Comparison of ENCODE assay signal across 9 cellular contexts in the genomic region with DNA sequence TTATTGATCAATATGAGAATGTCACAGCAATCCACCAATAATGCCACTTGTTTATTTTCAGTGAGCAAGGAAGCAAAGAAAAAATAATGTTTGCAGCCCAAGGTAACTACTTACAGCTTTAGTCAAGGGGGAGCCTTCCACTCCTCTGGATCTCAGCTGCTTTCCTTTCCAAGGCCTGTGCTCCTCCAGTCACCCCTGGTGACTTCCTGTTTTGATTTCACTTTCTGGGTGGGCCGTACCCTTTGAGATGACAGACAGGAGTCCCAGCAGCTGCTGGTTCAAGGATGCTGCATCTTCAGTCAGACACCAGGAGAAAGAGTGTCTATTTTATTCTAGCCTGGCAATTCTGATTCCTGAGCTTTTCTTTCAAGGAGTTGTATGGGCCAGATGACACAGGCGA. TPM values are rescaled to one million over a fixed set of nuclear protein-coding genes. Genes with fewer than 3 reads are reported as not detected.
DNase-seq lines count a peak whose midpoint lies in the region; ATAC-seq and TF ChIP-seq lines count a peak whose summit lies in the region.
"Had no signal": no experiment of that assay in that cellular context is flagged by ENCODE, and none has a peak within 500 bp of the region (broad histone marks: within the 10 kb centered on the region; RNA-seq: fewer than 3 reads in every experiment).

No MANE protein-coding gene starts in this region.

- peak; percentile 19 for DNase-seq in NCI-H146 (lab: John Stamatoyannopoulos, UW)
- no peak for DNase-seq in NCI-H146 treated with DMSO at 0.1 percent for 48 hours (lab: John Stamatoyannopoulos, UW; ENCODE audit: unreplicated experiment)
- peak; percentile 21 for DNase-seq in activated B cell treated with CpG ODN at 0.5 μM for 24 hours
- no peak for DNase-seq in left ventricle myocardium inferior
- DNase-seq in stimulated activated naive CD4-positive, alpha-beta T cell treated with Interleukin-2 at 50 U/mL for 16 hours (lab: John Stamatoyannopoulos, UW), result peak; percentile 1
- DNase-seq in NCI-H1417 (lab: John Stamatoyannopoulos, UW), result no peak
- no peak for DNase-seq in aorta

- TF ChIP-seq CTCF in activated B cell treated with CpG ODN at 0.5 μM for 24 hours (IDR thresholded peaks at IDR 0.05), result no peak
- no peak for TF ChIP-seq CTCF in left ventricle myocardium inferior (IDR thresholded peaks at IDR 0.05; ENCODE audit: borderline replicate concordance)

- H3K4me1 ChIP-seq in left ventricle myocardium inferior (peaks cover 11% of the 10 kb centered on the region), aorta (ENCODE audit: control insufficient read depth in 1 of 2, insufficient read depth in 2 of 2, low read length in 2 of 2) (peaks cover 2 to 8% of the 10 kb centered on the region in 2 donors)

- H3K27me3 Mint-ChIP-seq in activated B cell treated with CpG ODN at 0.5 μM for 24 hours, result no peaks in the 10 kb centered on the region

- no peaks in the 10 kb centered on the region for H3K36me3 ChIP-seq in left ventricle myocardium inferior
- no peaks in the 10 kb centered on the region for H3K36me3 ChIP-seq in aorta (ENCODE audit: control insufficient read depth in 1 of 2, insufficient read depth in 2 of 2, low read length in 1 of 2)

- CTCF ChIA-PET in activated B cell treated with CpG ODN at 0.5 μM for 24 hours (lab: Charles Lee), result interaction anchor here (0.7 to 10.6 kb wide), 10 partner anchors 19 to 483 kb away, joined by 3 to 126 read pairs (median 4); partner anchors contain the start of gene SLC18B1

- H3K9me3 ChIP-seq in left ventricle myocardium inferior (replicated peaks) (no peaks in the 10 kb centered on the region), aorta (ENCODE audit: control insufficient read depth, low read length) (no peaks in the 10 kb centered on the region)

- peak overlapping the region; percentile 81 for H3K4me3 Mint-ChIP-seq in activated B cell treated with CpG ODN at 0.5 μM for 24 hours

- POLR2A ChIA-PET in activated B cell treated with CpG ODN at 0.5 μM for 24 hours (lab: Charles Lee), result interaction anchor here (0.6 to 6.5 kb wide), 10 partner anchors 12 to 1640 kb away, joined by 3 to 48 read pairs (median 4); partner anchors contain the start of genes RPS12 and SLC18B1

- H3K36me3 Mint-ChIP-seq in activated B cell treated with CpG ODN at 0.5 μM for 24 hours (ENCODE audit: low read depth), result peaks cover 6% of the 10 kb centered on the region

- peak overlapping the region; percentile 82 for H3K27ac Mint-ChIP-seq in activated B cell treated with CpG ODN at 0.5 μM for 24 hours

- H3K27ac ChIP-seq in left ventricle myocardium inferior (replicated peaks), result no peak overlapping the region
- no peak overlapping the region for H3K27ac ChIP-seq in aorta (ENCODE audit: low read depth in 1 of 2, low read length in 2 of 2)
- H3K27ac ChIP-seq: 22Rv1 had no signal

- H3K9me3 Mint-ChIP-seq in activated B cell treated with CpG ODN at 0.5 μM for 24 hours, result no peaks in the 10 kb centered on the region

- H3K27me3 ChIP-seq in left ventricle myocardium inferior (ENCODE audit: low read depth) (no peaks in the 10 kb centered on the region), aorta (ENCODE audit: control insufficient read depth in 1 of 2, insufficient read depth in 2 of 2, low read length in 1 of 2) (no peaks in the 10 kb centered on the region)

- ATAC-seq in HG03280 (IDR thresholded peaks at IDR 0.05; ENCODE audit: unreplicated experiment) (peak; percentile 93), activated B cell treated with CpG ODN at 0.5 μM for 24 hours (ENCODE audit: low read depth) (peak; percentile 90), aorta (ENCODE audit: low FRiP score) (no peak)

- H3K4me3 ChIP-seq in left ventricle myocardium inferior (peak overlapping the region; percentile 19), aorta (ENCODE audit: low read length in 2 of 2) (no peak overlapping the region)

- 67 to 74% methylated on average over 2 of the region's 2 CpGs for WGBS in aorta, 2 donors

- intact Hi-C loops in activated B cell treated with CpG ODN at 0.5 μM for 24 hours (cut with micrococcal nuclease), result loop anchor here (1.0 to 2.0 kb wide), 2 partner anchors 36 to 51 kb away; partner anchors contain the start of genes RPS12 and SLC18B1
- intact Hi-C loops in left ventricle myocardium inferior (cut with micrococcal nuclease), result no loop called here
- intact Hi-C loops in aorta (cut with DNase I), result no loop called here

- H3K4me1 Mint-ChIP-seq in activated B cell treated with CpG ODN at 0.5 μM for 24 hours, result peaks cover 45% of the 10 kb centered on the region

RNA-seq across cellular contexts. Expression of gene VNN2, which starts 5.6 kb away (rescaled TPM):
- total RNA-seq in activated B cell treated with CpG ODN at 0.5 μM for 24 hours, result 21.0 and 25.6 TPM in 2 replicates
- total RNA-seq in left ventricle myocardium inferior, result 1.1 TPM
- 10 to 100 TPM in 1 of 2 donors, 1 to 10 TPM in 1; 4.7 to 15.6 TPM for total RNA-seq in aorta
- polyA plus RNA-seq in aorta, result 1 to 10 TPM in 1 of 2 donors, under 1 TPM in 1; 0.43 to 8.0 TPM

RNA-seq across cellular contexts. Expression of gene SLC18B1, which starts 35.2 kb away (rescaled TPM):
- total RNA-seq in activated B cell treated with CpG ODN at 0.5 μM for 24 hours (8.1 and 8.2 TPM in 2 replicates), left ventricle myocardium inferior (2.7 TPM), aorta (1 to 10 TPM; 4.5 to 9.2 TPM)
- 1 to 10 TPM; 4.0 to 6.9 TPM for polyA plus RNA-seq in aorta

RNA-seq across cellular contexts. Expression of gene VNN1, which starts 49.4 kb away (rescaled TPM):
- 0.07 TPM in 1 of 2 replicates, not detected in the other for total RNA-seq in activated B cell treated with CpG ODN at 0.5 μM for 24 hours
- 1.1 TPM for total RNA-seq in left ventricle myocardium inferior
- 1 to 10 TPM; 1.8 to 4.5 TPM for total RNA-seq in aorta
- 10 to 100 TPM in 1 of 2 donors, under 1 TPM in 1; 0.69 to 21.8 TPM for polyA plus RNA-seq in aorta

RNA-seq across cellular contexts. Expression of gene RPS12, which starts 51.1 kb away (rescaled TPM):
- total RNA-seq in activated B cell treated with CpG ODN at 0.5 μM for 24 hours, result 2,505 and 3,226 TPM in 2 replicates
- total RNA-seq in left ventricle myocardium inferior, result 498 TPM
- total RNA-seq in aorta, result 100 to 1,000 TPM; 689 to 706 TPM
- 1,000 to 10,000 TPM; 2,519 to 5,399 TPM for polyA plus RNA-seq in aorta

Comparison
In these comparisons a context has a peak if more than half of its experiments do, and no peak if none do; other contexts are left out.
1. DNase-seq: peak in NCI-H146 (single experiment), activated B cell treated with CpG ODN at 0.5 μM for 24 hours (single experiment) and stimulated activated naive CD4-positive, alpha-beta T cell treated with Interleukin-2 at 50 U/mL for 16 hours (single experiment); none in NCI-H146 treated with DMSO at 0.1 percent for 48 hours (single experiment), left ventricle myocardium inferior (single experiment), NCI-H1417 (0 of 3) and aorta (0 of 2).